In genomic region chr2:99608861-99609260, GRCh38 we compare ENCODE assay signal across 1 cellular context.
TF ChIP-seq lines count a peak whose summit lies in the region.

No MANE protein-coding gene starts in this region.

TF ChIP-seq in GM23338, 12 proteins besides CTCF, POLR2A, EP300 and RAD21 (continued from another document):
- TF ChIP-seq, protein P1, sequence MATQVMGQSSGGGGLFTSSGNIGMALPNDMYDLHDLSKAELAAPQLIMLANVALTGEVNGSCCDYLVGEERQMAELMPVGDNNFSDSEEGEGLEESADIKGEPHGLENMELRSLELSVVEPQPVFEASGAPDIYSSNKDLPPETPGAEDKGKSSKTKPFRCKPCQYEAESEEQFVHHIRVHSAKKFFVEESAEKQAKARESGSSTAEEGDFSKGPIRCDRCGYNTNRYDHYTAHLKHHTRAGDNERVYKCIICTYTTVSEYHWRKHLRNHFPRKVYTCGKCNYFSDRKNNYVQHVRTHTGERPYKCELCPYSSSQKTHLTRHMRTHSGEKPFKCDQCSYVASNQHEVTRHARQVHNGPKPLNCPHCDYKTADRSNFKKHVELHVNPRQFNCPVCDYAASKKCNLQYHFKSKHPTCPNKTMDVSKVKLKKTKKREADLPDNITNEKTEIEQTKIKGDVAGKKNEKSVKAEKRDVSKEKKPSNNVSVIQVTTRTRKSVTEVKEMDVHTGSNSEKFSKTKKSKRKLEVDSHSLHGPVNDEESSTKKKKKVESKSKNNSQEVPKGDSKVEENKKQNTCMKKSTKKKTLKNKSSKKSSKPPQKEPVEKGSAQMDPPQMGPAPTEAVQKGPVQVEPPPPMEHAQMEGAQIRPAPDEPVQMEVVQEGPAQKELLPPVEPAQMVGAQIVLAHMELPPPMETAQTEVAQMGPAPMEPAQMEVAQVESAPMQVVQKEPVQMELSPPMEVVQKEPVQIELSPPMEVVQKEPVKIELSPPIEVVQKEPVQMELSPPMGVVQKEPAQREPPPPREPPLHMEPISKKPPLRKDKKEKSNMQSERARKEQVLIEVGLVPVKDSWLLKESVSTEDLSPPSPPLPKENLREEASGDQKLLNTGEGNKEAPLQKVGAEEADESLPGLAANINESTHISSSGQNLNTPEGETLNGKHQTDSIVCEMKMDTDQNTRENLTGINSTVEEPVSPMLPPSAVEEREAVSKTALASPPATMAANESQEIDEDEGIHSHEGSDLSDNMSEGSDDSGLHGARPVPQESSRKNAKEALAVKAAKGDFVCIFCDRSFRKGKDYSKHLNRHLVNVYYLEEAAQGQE (IDR thresholded peaks at IDR 0.05; ENCODE audit: unreplicated experiment) = no peak
- TF ChIP-seq ZNF331 (CRISPR knock-in tag; IDR thresholded peaks at IDR 0.05; ENCODE audit: low read depth) (no peak), NANOG (IDR thresholded peaks at IDR 0.05; ENCODE audit: borderline replicate concordance) (no peak), CREB1 (CRISPR knock-in tag; IDR thresholded peaks at IDR 0.05; ENCODE audit: low read depth) (no peak), EZH2phosphoT487 (IDR thresholded peaks at IDR 0.05; ENCODE audit: unreplicated experiment) (no peak), JUNB (IDR thresholded peaks at IDR 0.05; ENCODE audit: unreplicated experiment) (no peak), EZH2 (IDR thresholded peaks at IDR 0.05; ENCODE audit: low read depth, unreplicated experiment) (no peak), POLR2AphosphoS5 (IDR thresholded peaks at IDR 0.05; ENCODE audit: low read depth) (no peak)
- TF ChIP-seq, protein P2, sequence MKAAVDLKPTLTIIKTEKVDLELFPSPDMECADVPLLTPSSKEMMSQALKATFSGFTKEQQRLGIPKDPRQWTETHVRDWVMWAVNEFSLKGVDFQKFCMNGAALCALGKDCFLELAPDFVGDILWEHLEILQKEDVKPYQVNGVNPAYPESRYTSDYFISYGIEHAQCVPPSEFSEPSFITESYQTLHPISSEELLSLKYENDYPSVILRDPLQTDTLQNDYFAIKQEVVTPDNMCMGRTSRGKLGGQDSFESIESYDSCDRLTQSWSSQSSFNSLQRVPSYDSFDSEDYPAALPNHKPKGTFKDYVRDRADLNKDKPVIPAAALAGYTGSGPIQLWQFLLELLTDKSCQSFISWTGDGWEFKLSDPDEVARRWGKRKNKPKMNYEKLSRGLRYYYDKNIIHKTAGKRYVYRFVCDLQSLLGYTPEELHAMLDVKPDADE (IDR thresholded peaks at IDR 0.05) = no peak
